In genomic region chr12:77630341-77630740, GRCh38 we compare ENCODE assay signal across 16 cellular contexts.
A peak's percentile ranks its signal among the peaks of the same experiment; 100 is the strongest.
DNase-seq lines count a peak whose midpoint lies in the region; ATAC-seq and TF ChIP-seq lines count a peak whose summit lies in the region.
"Had no signal": no experiment of that assay in that cellular context is flagged by ENCODE, and none has a peak within 500 bp of the region (broad histone marks: within the 10 kb centered on the region; RNA-seq: fewer than 3 reads in every experiment).

No MANE protein-coding gene starts in this region.

- no peak overlapping the region for H3K4me3 Mint-ChIP-seq in glutamatergic neuron (ENCODE audit: unreplicated experiment)
- H3K4me3 Mint-ChIP-seq: CD4-positive, alpha-beta memory T cell; HFFc6 had no signal

- DNase-seq in OCI-M1 (lab: John Stamatoyannopoulos, UW) (peak; percentile 15), amniotic epithelial cell (ENCODE audit: low read depth) (peak; percentile 2), foreskin keratinocyte (peak; percentile 42 to 72), retinal pigment epithelial cell (ENCODE audit: low read depth) (peak; percentile 50), medulla oblongata (ENCODE audit: extremely low spot score) (no peak), smooth muscle cell (lab: John Stamatoyannopoulos, UW; ENCODE audit: unreplicated experiment) (no peak), glutamatergic neuron (no peak)
- DNase-seq: BE2C; CD4-positive, alpha-beta memory T cell; DMS79; HCEC 1CT; HFFc6 had no signal

- WGBS in smooth muscle cell (ENCODE audit: low lambda C conversion rate), result 86% methylated on average over 3 of the region's 3 CpGs

- H3K4me1 Mint-ChIP-seq in glutamatergic neuron (ENCODE audit: low read depth, unreplicated experiment), result no peaks in the 10 kb centered on the region
- H3K4me1 Mint-ChIP-seq: CD4-positive, alpha-beta memory T cell had no signal

- no peaks in the 10 kb centered on the region for H3K36me3 ChIP-seq in smooth muscle cell (ENCODE audit: low read depth)
- H3K36me3 ChIP-seq: BE2C had no signal

- H3K4me1 ChIP-seq in foreskin keratinocyte (peaks cover 8% of the 10 kb centered on the region), smooth muscle cell (ENCODE audit: low read depth) (peaks cover 3% of the 10 kb centered on the region)
- H3K4me1 ChIP-seq: A549, BE2C had no signal

- H3F3A ChIP-seq in smooth muscle cell (ENCODE audit: low read depth), result no peaks in the 10 kb centered on the region

- peaks cover 4% of the 10 kb centered on the region for H3K36me3 Mint-ChIP-seq in glutamatergic neuron (ENCODE audit: unreplicated experiment)
- H3K36me3 Mint-ChIP-seq: CD4-positive, alpha-beta memory T cell had no signal

- no peaks in the 10 kb centered on the region for H4K20me1 ChIP-seq in smooth muscle cell (ENCODE audit: low read depth)

- H3K4me3 ChIP-seq in retinal pigment epithelial cell (ENCODE audit: low read length), result no peak overlapping the region
- H3K4me3 ChIP-seq in smooth muscle cell, result no peak overlapping the region
- H3K4me3 ChIP-seq: A549, GM12878 had no signal

- peaks cover 5% of the 10 kb centered on the region for H3K9me3 Mint-ChIP-seq in glutamatergic neuron (ENCODE audit: unreplicated experiment)
- H3K9me3 Mint-ChIP-seq: HFFc6 had no signal

- H3K27me3 ChIP-seq in foreskin keratinocyte (no peaks in the 10 kb centered on the region), smooth muscle cell (ENCODE audit: low read depth) (no peaks in the 10 kb centered on the region)
- H3K27me3 ChIP-seq: BE2C had no signal

- no peaks in the 10 kb centered on the region for H3K27me3 Mint-ChIP-seq in glutamatergic neuron (ENCODE audit: unreplicated experiment)
- H3K27me3 Mint-ChIP-seq: CD4-positive, alpha-beta memory T cell had no signal

- H3K9ac ChIP-seq in smooth muscle cell (ENCODE audit: low read depth), result no peak overlapping the region

- ATAC-seq in foreskin keratinocyte, result no peak
- ATAC-seq: A549, GM12878 had no signal

- H2AFZ ChIP-seq in smooth muscle cell (ENCODE audit: low read depth), result no peak overlapping the region

- H3K79me2 ChIP-seq in smooth muscle cell (ENCODE audit: low read depth), result no peaks in the 10 kb centered on the region

- H3K27ac Mint-ChIP-seq in glutamatergic neuron (ENCODE audit: unreplicated experiment), result no peak overlapping the region
- H3K27ac Mint-ChIP-seq: CD4-positive, alpha-beta memory T cell; HFFc6 had no signal

- no peaks in the 10 kb centered on the region for H3K9me3 ChIP-seq in smooth muscle cell (replicated peaks; ENCODE audit: low read depth)
- H3K9me3 ChIP-seq: A549, BE2C had no signal

- no peak overlapping the region for H3K4me2 ChIP-seq in smooth muscle cell
- H3K4me2 ChIP-seq: A549 had no signal

- H3K27ac ChIP-seq in foreskin keratinocyte (peak overlapping the region; percentile 17), smooth muscle cell (ENCODE audit: low read depth) (no peak overlapping the region)
- H3K27ac ChIP-seq: A549, C4-2B, HL-60 had no signal

- no peak for TF ChIP-seq CTCF in foreskin keratinocyte (conservative IDR thresholded peaks at IDR 0.05)
- TF ChIP-seq CTCF in retinal pigment epithelial cell (conservative IDR thresholded peaks at IDR 0.05; ENCODE audit: low read depth, low read length), result no peak
- TF ChIP-seq CTCF in smooth muscle cell (IDR thresholded peaks at IDR 0.05; ENCODE audit: borderline replicate concordance, insufficient read depth, poor library complexity, severe bottlenecking), result no peak
- no peak for TF ChIP-seq CTCF in glutamatergic neuron (IDR thresholded peaks at IDR 0.05; ENCODE audit: partially characterized antibody, unreplicated experiment)

Comparison
In these comparisons a context has a peak if more than half of its experiments do, and no peak if none do; other contexts are left out.
1. DNase-seq: peak in OCI-M1 (single experiment), amniotic epithelial cell (single experiment), foreskin keratinocyte (2 of 2) and retinal pigment epithelial cell (single experiment); none in medulla oblongata (single experiment), smooth muscle cell (single experiment) and glutamatergic neuron (single experiment).